2 cellular contexts compared by ENCODE assay signal in the genomic region with DNA sequence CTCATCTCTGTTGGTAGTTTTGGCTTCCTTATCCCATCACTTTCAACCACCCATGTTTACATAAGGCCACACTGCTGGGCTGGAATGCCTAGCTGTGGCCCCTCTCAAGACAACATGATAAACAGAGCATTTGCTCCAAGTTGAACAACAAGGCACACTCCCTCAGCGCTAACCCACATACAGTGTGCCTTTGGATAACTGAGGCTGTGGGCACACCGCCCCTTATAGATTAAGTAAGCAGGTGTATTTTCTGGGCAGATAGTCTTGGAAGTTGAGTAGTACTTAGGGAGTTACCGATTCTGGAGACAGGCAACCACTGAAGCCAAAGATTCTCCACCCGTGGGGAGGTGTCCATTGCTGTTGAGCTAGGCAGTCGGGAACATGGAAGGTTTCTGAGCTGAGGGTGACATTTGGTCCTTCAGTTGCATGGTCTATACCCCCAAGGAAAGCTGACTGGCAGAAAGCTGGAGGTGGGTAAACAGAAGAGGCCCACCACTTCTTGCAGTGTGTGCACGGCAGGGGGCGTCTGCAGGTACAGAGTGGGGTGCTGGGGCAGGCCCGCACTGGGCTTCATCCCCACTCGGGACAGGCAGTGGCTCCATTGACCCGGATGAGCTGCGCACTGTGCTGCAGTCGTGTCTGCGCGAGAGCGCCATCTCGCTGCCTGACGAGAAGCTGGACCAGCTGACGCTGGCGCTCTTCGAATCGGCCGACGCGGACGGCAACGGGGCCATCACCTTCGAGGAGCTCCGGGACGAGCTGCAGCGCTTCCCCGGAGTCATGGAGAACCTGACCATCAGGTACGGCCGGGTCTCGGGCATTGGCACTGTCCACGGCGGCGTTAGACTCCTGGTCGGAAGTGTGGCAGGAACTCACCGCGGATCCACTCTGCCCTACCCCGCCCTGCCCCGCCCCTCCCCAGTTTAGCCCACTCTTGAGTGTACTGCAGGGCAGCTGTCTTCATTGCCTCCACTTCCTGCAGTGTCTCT.
TF ChIP-seq lines count a peak whose summit lies in the region.

No MANE protein-coding gene starts in this region.

TF ChIP-seq in A549, 52 proteins besides CTCF, POLR2A, EP300 and RAD21 (continued from another document):
- TF ChIP-seq ESRRA (IDR thresholded peaks at IDR 0.05; ENCODE audit: borderline replicate concordance, low read length) (no peak), FOXS1 (CRISPR knock-in tag; IDR thresholded peaks at IDR 0.05) (no peak), NR3C1 (IDR thresholded peaks at IDR 0.05) (no peak), MAFK (IDR thresholded peaks at IDR 0.05; ENCODE audit: partially characterized antibody) (peak; percentile 75), BHLHE40 (IDR thresholded peaks at IDR 0.05; ENCODE audit: low read depth, low read length) (no peak), MAX (IDR thresholded peaks at IDR 0.05) (peak; percentile 89), POLR2AphosphoS2 (conservative IDR thresholded peaks at IDR 0.05; ENCODE audit: low read length) (no peak), RARB (CRISPR knock-in tag; IDR thresholded peaks at IDR 0.05) (no peak), TFCP2L1 (CRISPR knock-in tag; IDR thresholded peaks at IDR 0.05) (0 out of 2 replicates have a peak, but pooled peaks have one; percentile 22), HEYL (CRISPR knock-in tag; IDR thresholded peaks at IDR 0.05) (no peak)
- TF ChIP-seq, protein P1, sequence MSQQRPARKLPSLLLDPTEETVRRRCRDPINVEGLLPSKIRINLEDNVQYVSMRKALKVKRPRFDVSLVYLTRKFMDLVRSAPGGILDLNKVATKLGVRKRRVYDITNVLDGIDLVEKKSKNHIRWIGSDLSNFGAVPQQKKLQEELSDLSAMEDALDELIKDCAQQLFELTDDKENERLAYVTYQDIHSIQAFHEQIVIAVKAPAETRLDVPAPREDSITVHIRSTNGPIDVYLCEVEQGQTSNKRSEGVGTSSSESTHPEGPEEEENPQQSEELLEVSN (IDR thresholded peaks at IDR 0.05; ENCODE audit: borderline replicate concordance, low read depth), result peak; percentile 76
- TF ChIP-seq, protein P2, sequence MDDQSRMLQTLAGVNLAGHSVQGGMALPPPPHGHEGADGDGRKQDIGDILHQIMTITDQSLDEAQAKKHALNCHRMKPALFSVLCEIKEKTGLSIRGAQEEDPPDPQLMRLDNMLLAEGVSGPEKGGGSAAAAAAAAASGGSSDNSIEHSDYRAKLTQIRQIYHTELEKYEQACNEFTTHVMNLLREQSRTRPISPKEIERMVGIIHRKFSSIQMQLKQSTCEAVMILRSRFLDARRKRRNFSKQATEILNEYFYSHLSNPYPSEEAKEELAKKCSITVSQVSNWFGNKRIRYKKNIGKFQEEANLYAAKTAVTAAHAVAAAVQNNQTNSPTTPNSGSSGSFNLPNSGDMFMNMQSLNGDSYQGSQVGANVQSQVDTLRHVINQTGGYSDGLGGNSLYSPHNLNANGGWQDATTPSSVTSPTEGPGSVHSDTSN (IDR thresholded peaks at IDR 0.05), result 0 out of 2 replicates have a peak, but pooled peaks have one; percentile 53
- TF ChIP-seq, protein P3, sequence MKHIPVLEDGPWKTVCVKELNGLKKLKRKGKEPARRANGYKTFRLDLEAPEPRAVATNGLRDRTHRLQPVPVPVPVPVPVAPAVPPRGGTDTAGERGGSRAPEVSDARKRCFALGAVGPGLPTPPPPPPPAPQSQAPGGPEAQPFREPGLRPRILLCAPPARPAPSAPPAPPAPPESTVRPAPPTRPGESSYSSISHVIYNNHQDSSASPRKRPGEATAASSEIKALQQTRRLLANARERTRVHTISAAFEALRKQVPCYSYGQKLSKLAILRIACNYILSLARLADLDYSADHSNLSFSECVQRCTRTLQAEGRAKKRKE (CRISPR knock-in tag; IDR thresholded peaks at IDR 0.05; ENCODE audit: low read depth), result no peak
- TF ChIP-seq, protein P4, sequence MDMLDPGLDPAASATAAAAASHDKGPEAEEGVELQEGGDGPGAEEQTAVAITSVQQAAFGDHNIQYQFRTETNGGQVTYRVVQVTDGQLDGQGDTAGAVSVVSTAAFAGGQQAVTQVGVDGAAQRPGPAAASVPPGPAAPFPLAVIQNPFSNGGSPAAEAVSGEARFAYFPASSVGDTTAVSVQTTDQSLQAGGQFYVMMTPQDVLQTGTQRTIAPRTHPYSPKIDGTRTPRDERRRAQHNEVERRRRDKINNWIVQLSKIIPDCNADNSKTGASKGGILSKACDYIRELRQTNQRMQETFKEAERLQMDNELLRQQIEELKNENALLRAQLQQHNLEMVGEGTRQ (IDR thresholded peaks at IDR 0.05), result 0 out of 2 replicates have a peak, but pooled peaks have one; percentile 23

TF ChIP-seq in liver, 16 proteins besides CTCF, POLR2A, EP300 and RAD21 (continued from another document):
- TF ChIP-seq ZBTB33 (IDR thresholded peaks at IDR 0.05) (no peak), TAF1 (conservative IDR thresholded peaks at IDR 0.05) (no peak), MAX (IDR thresholded peaks at IDR 0.05) (no peak), FOXA2 (IDR thresholded peaks at IDR 0.05) (no peak), SP1 (IDR thresholded peaks at IDR 0.05) (no peak), EGR1 (IDR thresholded peaks at IDR 0.05; ENCODE audit: low read depth in 2 of 2) (no peak), HNF4G (IDR thresholded peaks at IDR 0.05) (no peak), HNF4A (conservative IDR thresholded peaks at IDR 0.05) (no peak), NR2F2 (IDR thresholded peaks at IDR 0.05) (no peak), GABPA (IDR thresholded peaks at IDR 0.05 in 1 of 2, conservative IDR thresholded peaks at IDR 0.05 in 1 of 2) (no peak), RXRA (IDR thresholded peaks at IDR 0.05) (no peak)
- TF ChIP-seq, protein P5, sequence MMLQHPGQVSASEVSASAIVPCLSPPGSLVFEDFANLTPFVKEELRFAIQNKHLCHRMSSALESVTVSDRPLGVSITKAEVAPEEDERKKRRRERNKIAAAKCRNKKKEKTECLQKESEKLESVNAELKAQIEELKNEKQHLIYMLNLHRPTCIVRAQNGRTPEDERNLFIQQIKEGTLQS (IDR thresholded peaks at IDR 0.05), result no peak
- TF ChIP-seq, protein P6, sequence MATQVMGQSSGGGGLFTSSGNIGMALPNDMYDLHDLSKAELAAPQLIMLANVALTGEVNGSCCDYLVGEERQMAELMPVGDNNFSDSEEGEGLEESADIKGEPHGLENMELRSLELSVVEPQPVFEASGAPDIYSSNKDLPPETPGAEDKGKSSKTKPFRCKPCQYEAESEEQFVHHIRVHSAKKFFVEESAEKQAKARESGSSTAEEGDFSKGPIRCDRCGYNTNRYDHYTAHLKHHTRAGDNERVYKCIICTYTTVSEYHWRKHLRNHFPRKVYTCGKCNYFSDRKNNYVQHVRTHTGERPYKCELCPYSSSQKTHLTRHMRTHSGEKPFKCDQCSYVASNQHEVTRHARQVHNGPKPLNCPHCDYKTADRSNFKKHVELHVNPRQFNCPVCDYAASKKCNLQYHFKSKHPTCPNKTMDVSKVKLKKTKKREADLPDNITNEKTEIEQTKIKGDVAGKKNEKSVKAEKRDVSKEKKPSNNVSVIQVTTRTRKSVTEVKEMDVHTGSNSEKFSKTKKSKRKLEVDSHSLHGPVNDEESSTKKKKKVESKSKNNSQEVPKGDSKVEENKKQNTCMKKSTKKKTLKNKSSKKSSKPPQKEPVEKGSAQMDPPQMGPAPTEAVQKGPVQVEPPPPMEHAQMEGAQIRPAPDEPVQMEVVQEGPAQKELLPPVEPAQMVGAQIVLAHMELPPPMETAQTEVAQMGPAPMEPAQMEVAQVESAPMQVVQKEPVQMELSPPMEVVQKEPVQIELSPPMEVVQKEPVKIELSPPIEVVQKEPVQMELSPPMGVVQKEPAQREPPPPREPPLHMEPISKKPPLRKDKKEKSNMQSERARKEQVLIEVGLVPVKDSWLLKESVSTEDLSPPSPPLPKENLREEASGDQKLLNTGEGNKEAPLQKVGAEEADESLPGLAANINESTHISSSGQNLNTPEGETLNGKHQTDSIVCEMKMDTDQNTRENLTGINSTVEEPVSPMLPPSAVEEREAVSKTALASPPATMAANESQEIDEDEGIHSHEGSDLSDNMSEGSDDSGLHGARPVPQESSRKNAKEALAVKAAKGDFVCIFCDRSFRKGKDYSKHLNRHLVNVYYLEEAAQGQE (IDR thresholded peaks at IDR 0.05), result no peak
